Comparison of ENCODE assay signal across 27 cellular contexts in genomic region chr10:57294698-57295097, GRCh38.
"Had no signal": no experiment of that assay in that cellular context is flagged by ENCODE, and none has a peak within 500 bp of the region (broad histone marks: within the 10 kb centered on the region; RNA-seq: fewer than 3 reads in every experiment).

No MANE protein-coding gene starts in this region.

- H3K4me1 Mint-ChIP-seq: activated naive CD8-positive, alpha-beta T cell treated with anti-CD3 and anti-CD28 coated beads, Interleukin-2, amount 10 ng/mL, durations not matched to agents 7 days and 5 days; naive thymus-derived CD4-positive, alpha-beta T cell; stimulated activated effector memory CD8-positive, alpha-beta T cell treated with anti-CD3 and anti-CD28 coated beads, Interleukin-12 subunit alpha, Interleukin-12 subunit beta, amount 100 ng/mL, for 72 hours; stimulated activated naive CD8-positive, alpha-beta T cell treated with anti-CD3 and anti-CD28 coated beads, Interleukin-15, amount 100 ng/mL, for 72 hours had no signal

- H3K9me3 Mint-ChIP-seq: activated naive CD4-positive, alpha-beta T cell treated with anti-CD3 and anti-CD28 coated beads for 36 hours; activated naive CD8-positive, alpha-beta T cell treated with anti-CD3 and anti-CD28 coated beads, Interleukin-2, amount 10 ng/mL, durations not matched to agents 7 days and 5 days; activated T-helper 1 cell treated with anti-CD3 and anti-CD28 coated beads, Interleukin-12 subunit alpha, Interleukin-12 subunit beta, Interleukin-2, Interleukin-4 antibody, amounts not matched to agents 30 ng/mL and 10 ng/mL and 1 ng/mL, durations not matched to agents 14 hours and 24 hours and 36 hours; brain had no signal

- H3K4me1 ChIP-seq: ascending aorta, heart left ventricle, pancreas, prostate gland, sigmoid colon, thyroid gland, upper lobe of left lung had no signal

- H3K36me3 ChIP-seq: ascending aorta, heart left ventricle, pancreas, prostate gland, sigmoid colon, thyroid gland, upper lobe of left lung had no signal

- H3K27ac ChIP-seq: ascending aorta, heart left ventricle, pancreas, prostate gland, sigmoid colon, thyroid gland, upper lobe of left lung had no signal

- DNase-seq: activated CD4-positive, alpha-beta T cell treated with anti-CD3 and anti-CD28 coated beads for 48 hours; activated CD4-positive, alpha-beta T cell treated with anti-CD3 and anti-CD28 coated beads, Interleukin-2, amount 50 U/mL, for 48 hours; activated CD8-positive, alpha-beta memory T cell treated with anti-CD3 and anti-CD28 coated beads for 24 hours; activated effector memory CD4-positive, alpha-beta T cell treated with anti-CD3 and anti-CD28 coated beads, Interleukin-2, amount 50 U/mL, for 16 hours; activated naive CD4-positive, alpha-beta T cell treated with anti-CD3 and anti-CD28 coated beads for 36 hours; activated naive CD8-positive, alpha-beta T cell treated with anti-CD3 and anti-CD28 coated beads, Interleukin-2, amount 10 ng/mL, durations not matched to agents 7 days and 5 days; activated T-cell treated with anti-CD3 and anti-CD28 coated beads, Interleukin-2, amount 50 U/mL, for 1 hour; cortex of kidney; effector memory CD8-positive, alpha-beta T cell; heart left ventricle; midbrain; naive thymus-derived CD4-positive, alpha-beta T cell; pancreas; retina; sigmoid colon; small intestine; stimulated activated CD4-positive, alpha-beta T cell treated with anti-CD3 and anti-CD28 coated beads, Interleukin-4, amount 100 ng/mL, for 24 hours; stimulated activated naive CD8-positive, alpha-beta T cell treated with anti-CD3 and anti-CD28 coated beads, Interleukin-15, amount 100 ng/mL, for 72 hours; substantia nigra; thyroid gland; upper lobe of left lung had no signal

- H3K27ac Mint-ChIP-seq: activated naive CD4-positive, alpha-beta T cell treated with anti-CD3 and anti-CD28 coated beads for 36 hours; activated naive CD8-positive, alpha-beta T cell treated with anti-CD3 and anti-CD28 coated beads, Interleukin-2, amount 10 ng/mL, durations not matched to agents 7 days and 5 days; activated T-helper 1 cell treated with anti-CD3 and anti-CD28 coated beads, Interleukin-12 subunit alpha, Interleukin-12 subunit beta, Interleukin-2, Interleukin-4 antibody, amounts not matched to agents 30 ng/mL and 10 ng/mL and 1 ng/mL, durations not matched to agents 14 hours and 24 hours and 36 hours; brain; effector memory CD8-positive, alpha-beta T cell; naive thymus-derived CD4-positive, alpha-beta T cell; stimulated activated effector memory CD8-positive, alpha-beta T cell treated with anti-CD3 and anti-CD28 coated beads, Interleukin-12 subunit alpha, Interleukin-12 subunit beta, amount 100 ng/mL, for 72 hours; stimulated activated naive CD8-positive, alpha-beta T cell treated with anti-CD3 and anti-CD28 coated beads, Interleukin-15, amount 100 ng/mL, for 72 hours; T-helper 2 cell treated with Interferon-gamma antibody and Interleukin-4, amounts not matched to agents 5 μg/mL and 100 μg/mL, for 36 hours had no signal

- H3K27me3 Mint-ChIP-seq: activated naive CD8-positive, alpha-beta T cell treated with anti-CD3 and anti-CD28 coated beads, Interleukin-2, amount 10 ng/mL, durations not matched to agents 7 days and 5 days; brain; effector memory CD8-positive, alpha-beta T cell; naive thymus-derived CD4-positive, alpha-beta T cell; stimulated activated naive CD8-positive, alpha-beta T cell treated with anti-CD3 and anti-CD28 coated beads, Interleukin-15, amount 100 ng/mL, for 72 hours had no signal

- ATAC-seq: effector memory CD8-positive, alpha-beta T cell; heart left ventricle; naive thymus-derived CD4-positive, alpha-beta T cell; pancreas; stimulated activated effector memory CD8-positive, alpha-beta T cell treated with anti-CD3 and anti-CD28 coated beads, Interleukin-12 subunit alpha, Interleukin-12 subunit beta, amount 100 ng/mL, for 72 hours; stimulated activated naive CD8-positive, alpha-beta T cell treated with anti-CD3 and anti-CD28 coated beads, Interleukin-15, amount 100 ng/mL, for 72 hours had no signal

- H3K4me3 Mint-ChIP-seq: activated naive CD4-positive, alpha-beta T cell treated with anti-CD3 and anti-CD28 coated beads for 36 hours; activated naive CD8-positive, alpha-beta T cell treated with anti-CD3 and anti-CD28 coated beads, Interleukin-2, amount 10 ng/mL, durations not matched to agents 7 days and 5 days; activated T-helper 1 cell treated with anti-CD3 and anti-CD28 coated beads, Interleukin-12 subunit alpha, Interleukin-12 subunit beta, Interleukin-2, Interleukin-4 antibody, amounts not matched to agents 30 ng/mL and 10 ng/mL and 1 ng/mL, durations not matched to agents 14 hours and 24 hours and 36 hours; brain; effector memory CD8-positive, alpha-beta T cell; naive thymus-derived CD4-positive, alpha-beta T cell; stimulated activated effector memory CD8-positive, alpha-beta T cell treated with anti-CD3 and anti-CD28 coated beads, Interleukin-12 subunit alpha, Interleukin-12 subunit beta, amount 100 ng/mL, for 72 hours; stimulated activated naive CD8-positive, alpha-beta T cell treated with anti-CD3 and anti-CD28 coated beads, Interleukin-15, amount 100 ng/mL, for 72 hours; T-helper 2 cell treated with Interferon-gamma antibody and Interleukin-4, amounts not matched to agents 5 μg/mL and 100 μg/mL, for 36 hours had no signal

- H3K36me3 Mint-ChIP-seq: activated naive CD8-positive, alpha-beta T cell treated with anti-CD3 and anti-CD28 coated beads, Interleukin-2, amount 10 ng/mL, durations not matched to agents 7 days and 5 days; brain; naive thymus-derived CD4-positive, alpha-beta T cell; stimulated activated effector memory CD8-positive, alpha-beta T cell treated with anti-CD3 and anti-CD28 coated beads, Interleukin-12 subunit alpha, Interleukin-12 subunit beta, amount 100 ng/mL, for 72 hours had no signal

- H3K9me3 ChIP-seq: ascending aorta, heart left ventricle, pancreas, prostate gland, sigmoid colon, thyroid gland, upper lobe of left lung had no signal

- H3K27me3 ChIP-seq: ascending aorta, heart left ventricle, pancreas, sigmoid colon, thyroid gland, upper lobe of left lung had no signal

- H3K4me3 ChIP-seq: ascending aorta, heart left ventricle, pancreas, prostate gland, sigmoid colon, thyroid gland, upper lobe of left lung had no signal
